In genomic region chr17:51012538-51012937, GRCh38 we compare ENCODE assay signal across 1 cellular context.
TF ChIP-seq lines count a peak whose summit lies in the region.

No MANE protein-coding gene starts in this region.

TF ChIP-seq in HEK293, 187 proteins besides CTCF, POLR2A, EP300 and RAD21 (continued from another document and continues in another):
- TF ChIP-seq, protein P1, sequence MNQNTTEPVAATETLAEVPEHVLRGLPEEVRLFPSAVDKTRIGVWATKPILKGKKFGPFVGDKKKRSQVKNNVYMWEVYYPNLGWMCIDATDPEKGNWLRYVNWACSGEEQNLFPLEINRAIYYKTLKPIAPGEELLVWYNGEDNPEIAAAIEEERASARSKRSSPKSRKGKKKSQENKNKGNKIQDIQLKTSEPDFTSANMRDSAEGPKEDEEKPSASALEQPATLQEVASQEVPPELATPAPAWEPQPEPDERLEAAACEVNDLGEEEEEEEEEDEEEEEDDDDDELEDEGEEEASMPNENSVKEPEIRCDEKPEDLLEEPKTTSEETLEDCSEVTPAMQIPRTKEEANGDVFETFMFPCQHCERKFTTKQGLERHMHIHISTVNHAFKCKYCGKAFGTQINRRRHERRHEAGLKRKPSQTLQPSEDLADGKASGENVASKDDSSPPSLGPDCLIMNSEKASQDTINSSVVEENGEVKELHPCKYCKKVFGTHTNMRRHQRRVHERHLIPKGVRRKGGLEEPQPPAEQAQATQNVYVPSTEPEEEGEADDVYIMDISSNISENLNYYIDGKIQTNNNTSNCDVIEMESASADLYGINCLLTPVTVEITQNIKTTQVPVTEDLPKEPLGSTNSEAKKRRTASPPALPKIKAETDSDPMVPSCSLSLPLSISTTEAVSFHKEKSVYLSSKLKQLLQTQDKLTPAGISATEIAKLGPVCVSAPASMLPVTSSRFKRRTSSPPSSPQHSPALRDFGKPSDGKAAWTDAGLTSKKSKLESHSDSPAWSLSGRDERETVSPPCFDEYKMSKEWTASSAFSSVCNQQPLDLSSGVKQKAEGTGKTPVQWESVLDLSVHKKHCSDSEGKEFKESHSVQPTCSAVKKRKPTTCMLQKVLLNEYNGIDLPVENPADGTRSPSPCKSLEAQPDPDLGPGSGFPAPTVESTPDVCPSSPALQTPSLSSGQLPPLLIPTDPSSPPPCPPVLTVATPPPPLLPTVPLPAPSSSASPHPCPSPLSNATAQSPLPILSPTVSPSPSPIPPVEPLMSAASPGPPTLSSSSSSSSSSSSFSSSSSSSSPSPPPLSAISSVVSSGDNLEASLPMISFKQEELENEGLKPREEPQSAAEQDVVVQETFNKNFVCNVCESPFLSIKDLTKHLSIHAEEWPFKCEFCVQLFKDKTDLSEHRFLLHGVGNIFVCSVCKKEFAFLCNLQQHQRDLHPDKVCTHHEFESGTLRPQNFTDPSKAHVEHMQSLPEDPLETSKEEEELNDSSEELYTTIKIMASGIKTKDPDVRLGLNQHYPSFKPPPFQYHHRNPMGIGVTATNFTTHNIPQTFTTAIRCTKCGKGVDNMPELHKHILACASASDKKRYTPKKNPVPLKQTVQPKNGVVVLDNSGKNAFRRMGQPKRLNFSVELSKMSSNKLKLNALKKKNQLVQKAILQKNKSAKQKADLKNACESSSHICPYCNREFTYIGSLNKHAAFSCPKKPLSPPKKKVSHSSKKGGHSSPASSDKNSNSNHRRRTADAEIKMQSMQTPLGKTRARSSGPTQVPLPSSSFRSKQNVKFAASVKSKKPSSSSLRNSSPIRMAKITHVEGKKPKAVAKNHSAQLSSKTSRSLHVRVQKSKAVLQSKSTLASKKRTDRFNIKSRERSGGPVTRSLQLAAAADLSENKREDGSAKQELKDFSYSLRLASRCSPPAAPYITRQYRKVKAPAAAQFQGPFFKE (tag by site-specific recombination; IDR thresholded peaks at IDR 0.05; ENCODE audit: borderline replicate concordance), result no peak
- TF ChIP-seq IKZF3 (tag by site-specific recombination; IDR thresholded peaks at IDR 0.05) (no peak), ZNF664 (tag by site-specific recombination; IDR thresholded peaks at IDR 0.05) (no peak), ZBTB21 (tag by site-specific recombination; IDR thresholded peaks at IDR 0.05) (no peak), ZNF621 (tag by site-specific recombination; IDR thresholded peaks at IDR 0.05) (no peak), SP3 (tag by site-specific recombination; IDR thresholded peaks at IDR 0.05) (no peak), TRIM28 (IDR thresholded peaks at IDR 0.05; ENCODE audit: borderline replicate concordance, low read length) (no peak), ZNF146 (tag by site-specific recombination; IDR thresholded peaks at IDR 0.05) (no peak), ZNF202 (tag by site-specific recombination; IDR thresholded peaks at IDR 0.05; ENCODE audit: borderline replicate concordance) (0 out of 2 replicates have a peak, but pooled peaks have one; percentile 15), ZNF768 (tag by site-specific recombination; IDR thresholded peaks at IDR 0.05) (no peak), ZNF600 (tag by site-specific recombination; IDR thresholded peaks at IDR 0.05) (no peak), ZNF791 (tag by site-specific recombination; IDR thresholded peaks at IDR 0.05) (no peak), ZNF112 (tag by site-specific recombination; IDR thresholded peaks at IDR 0.05) (no peak), ZBTB1 (tag by site-specific recombination; IDR thresholded peaks at IDR 0.05) (no peak), ZNF404 (tag by site-specific recombination; IDR thresholded peaks at IDR 0.05) (no peak), ZNF362 (tag by site-specific recombination; IDR thresholded peaks at IDR 0.05) (no peak), ZNF26 (tag by site-specific recombination; IDR thresholded peaks at IDR 0.05) (no peak), GFI1B (tag by site-specific recombination; IDR thresholded peaks at IDR 0.05) (no peak), ZNF433 (tag by site-specific recombination; IDR thresholded peaks at IDR 0.05; ENCODE audit: low read depth) (0 out of 2 replicates have a peak, but pooled peaks have one; percentile 22), SCRT2 (tag by site-specific recombination; IDR thresholded peaks at IDR 0.05) (no peak), ZNF23 (tag by site-specific recombination; IDR thresholded peaks at IDR 0.05; ENCODE audit: borderline replicate concordance) (no peak), ZNF623 (tag by site-specific recombination; IDR thresholded peaks at IDR 0.05) (peak; percentile 54), ZNF223 (tag by site-specific recombination; IDR thresholded peaks at IDR 0.05) (no peak), BCL11A (tag by site-specific recombination; IDR thresholded peaks at IDR 0.05; ENCODE audit: low read depth) (no peak), ZNF354C (tag by site-specific recombination; IDR thresholded peaks at IDR 0.05; ENCODE audit: borderline replicate concordance, low read depth) (no peak), ZNF423 (tag by site-specific recombination; IDR thresholded peaks at IDR 0.05) (no peak), ZNF248 (tag by site-specific recombination; IDR thresholded peaks at IDR 0.05) (no peak), ZNF24 (tag by site-specific recombination; IDR thresholded peaks at IDR 0.05) (no peak), ZNF561 (tag by site-specific recombination; IDR thresholded peaks at IDR 0.05; ENCODE audit: borderline replicate concordance) (no peak), ZFP3 (tag by site-specific recombination; IDR thresholded peaks at IDR 0.05; ENCODE audit: low read depth) (no peak), HOXC10 (CRISPR knock-in tag; IDR thresholded peaks at IDR 0.05) (no peak), ZNF701 (tag by site-specific recombination; IDR thresholded peaks at IDR 0.05) (no peak), MZF1 (tag by site-specific recombination; IDR thresholded peaks at IDR 0.05; ENCODE audit: borderline replicate concordance) (no peak; the same call in 1 of the 2 replicates), EGR2 (tag by site-specific recombination; IDR thresholded peaks at IDR 0.05; ENCODE audit: low read depth) (no peak), ZNF426 (tag by site-specific recombination; IDR thresholded peaks at IDR 0.05) (peak; percentile 40), ZNF488 (tag by site-specific recombination; IDR thresholded peaks at IDR 0.05) (no peak), ZNF660 (tag by site-specific recombination; IDR thresholded peaks at IDR 0.05) (no peak), ZNF776 (tag by site-specific recombination; IDR thresholded peaks at IDR 0.05; ENCODE audit: borderline replicate concordance) (no peak), ZNF513 (tag by site-specific recombination; IDR thresholded peaks at IDR 0.05) (no peak), ZNF138 (tag by site-specific recombination; IDR thresholded peaks at IDR 0.05; ENCODE audit: borderline replicate concordance) (no peak), ZNF544 (tag by site-specific recombination; IDR thresholded peaks at IDR 0.05) (no peak), ZBTB11 (tag by site-specific recombination; conservative IDR thresholded peaks at IDR 0.05; ENCODE audit: low read depth) (peak; percentile 63), ZNF324 (tag by site-specific recombination; IDR thresholded peaks at IDR 0.05) (no peak), ZNF654 (tag by site-specific recombination; IDR thresholded peaks at IDR 0.05; ENCODE audit: low read depth) (no peak), ZNF629 (tag by site-specific recombination; IDR thresholded peaks at IDR 0.05) (peak; percentile 27; the same call in 1 of the 2 replicates), SP2 (tag by site-specific recombination; IDR thresholded peaks at IDR 0.05) (no peak), ZNF624 (tag by site-specific recombination; IDR thresholded peaks at IDR 0.05) (no peak), ZNF473 (tag by site-specific recombination; IDR thresholded peaks at IDR 0.05) (no peak)
- TF ChIP-seq, protein P2, sequence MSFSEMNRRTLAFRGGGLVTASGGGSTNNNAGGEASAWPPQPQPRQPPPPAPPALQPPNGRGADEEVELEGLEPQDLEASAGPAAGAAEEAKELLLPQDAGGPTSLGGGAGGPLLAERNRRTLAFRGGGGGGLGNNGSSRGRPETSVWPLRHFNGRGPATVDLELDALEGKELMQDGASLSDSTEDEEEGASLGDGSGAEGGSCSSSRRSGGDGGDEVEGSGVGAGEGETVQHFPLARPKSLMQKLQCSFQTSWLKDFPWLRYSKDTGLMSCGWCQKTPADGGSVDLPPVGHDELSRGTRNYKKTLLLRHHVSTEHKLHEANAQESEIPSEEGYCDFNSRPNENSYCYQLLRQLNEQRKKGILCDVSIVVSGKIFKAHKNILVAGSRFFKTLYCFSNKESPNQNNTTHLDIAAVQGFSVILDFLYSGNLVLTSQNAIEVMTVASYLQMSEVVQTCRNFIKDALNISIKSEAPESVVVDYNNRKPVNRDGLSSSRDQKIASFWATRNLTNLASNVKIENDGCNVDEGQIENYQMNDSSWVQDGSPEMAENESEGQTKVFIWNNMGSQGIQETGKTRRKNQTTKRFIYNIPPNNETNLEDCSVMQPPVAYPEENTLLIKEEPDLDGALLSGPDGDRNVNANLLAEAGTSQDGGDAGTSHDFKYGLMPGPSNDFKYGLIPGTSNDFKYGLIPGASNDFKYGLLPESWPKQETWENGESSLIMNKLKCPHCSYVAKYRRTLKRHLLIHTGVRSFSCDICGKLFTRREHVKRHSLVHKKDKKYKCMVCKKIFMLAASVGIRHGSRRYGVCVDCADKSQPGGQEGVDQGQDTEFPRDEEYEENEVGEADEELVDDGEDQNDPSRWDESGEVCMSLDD (tag by site-specific recombination; IDR thresholded peaks at IDR 0.05), result no peak
- TF ChIP-seq, protein P3, sequence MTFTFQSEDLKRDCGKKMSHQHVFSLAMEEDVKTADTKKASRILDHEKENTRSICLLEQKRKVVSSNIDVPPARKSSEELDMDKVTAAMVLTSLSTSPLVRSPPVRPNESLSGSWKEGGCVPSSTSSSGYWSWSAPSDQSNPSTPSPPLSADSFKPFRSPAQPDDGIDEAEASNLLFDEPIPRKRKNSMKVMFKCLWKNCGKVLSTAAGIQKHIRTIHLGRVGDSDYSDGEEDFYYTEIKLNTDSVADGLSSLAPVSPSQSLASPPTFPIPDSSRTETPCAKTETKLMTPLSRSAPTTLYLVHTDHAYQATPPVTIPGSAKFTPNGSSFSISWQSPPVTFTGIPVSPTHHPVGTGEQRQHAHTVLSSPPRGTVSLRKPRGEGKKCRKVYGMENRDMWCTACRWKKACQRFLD (tag by site-specific recombination; IDR thresholded peaks at IDR 0.05), result no peak
